23 cellular contexts compared by ENCODE assay signal in genomic region chr10:66999762-67000161, GRCh38.
"Had no signal": no experiment of that assay in that cellular context is flagged by ENCODE, and none has a peak within 500 bp of the region (broad histone marks: within the 10 kb centered on the region; RNA-seq: fewer than 3 reads in every experiment).

No MANE protein-coding gene starts in this region.

- H3K27me3 Mint-ChIP-seq: memory B cell had no signal

- H3K36me3 ChIP-seq: esophagus squamous epithelium, gastroesophageal sphincter, heart right ventricle, left lung, lower lobe of right lung had no signal

- ATAC-seq: gastroesophageal sphincter, heart right ventricle, left cardiac atrium, left lung, left ventricle myocardium superior, lower lobe of right lung had no signal

- FAIRE-seq: colon, endothelial cell of umbilical vein, keratinocyte had no signal

- H3K4me1 Mint-ChIP-seq: memory B cell had no signal

- H3K4me3 ChIP-seq: coronary artery, dorsolateral prefrontal cortex, esophagus squamous epithelium, gastroesophageal sphincter, heart right ventricle, left lung, lower lobe of right lung had no signal

- H3K27ac ChIP-seq: coronary artery, esophagus squamous epithelium, gastroesophageal sphincter, heart right ventricle, left lung, lower lobe of right lung had no signal

- H3K4me3 Mint-ChIP-seq: memory B cell had no signal

- H3K27ac Mint-ChIP-seq: memory B cell had no signal

- H3K36me3 Mint-ChIP-seq: memory B cell had no signal

- DNase-seq: dermis blood vessel endothelial cell; dorsolateral prefrontal cortex; effector CD4-positive, alpha-beta T cell; effector memory CD4-positive, alpha-beta T cell; esophagus squamous epithelium; foreskin fibroblast; foreskin melanocyte; glutamatergic neuron; head of caudate nucleus; heart right ventricle; hippocampal formation; left cardiac atrium; left lung; left ventricle myocardium superior; lower lobe of right lung; mesendoderm; midbrain had no signal

- H3K4me1 ChIP-seq: esophagus squamous epithelium, left lung, lower lobe of right lung had no signal

- H3K9me3 ChIP-seq: esophagus squamous epithelium, gastroesophageal sphincter, heart right ventricle, left lung, lower lobe of right lung had no signal

- H3K27me3 ChIP-seq: dorsolateral prefrontal cortex, esophagus squamous epithelium, gastroesophageal sphincter, heart right ventricle, left lung had no signal
